ENCODE assay signal across 9 cellular contexts in genomic region chr10:46019541-46020343, GRCh38. TPM values are rescaled to one million over a fixed set of nuclear protein-coding genes. Genes with fewer than 3 reads are reported as not detected.
DNase-seq lines count a peak whose midpoint lies in the region; ATAC-seq, FAIRE-seq and TF ChIP-seq lines count a peak whose summit lies in the region.
"Had no signal": no experiment of that assay in that cellular context is flagged by ENCODE, and none has a peak within 500 bp of the region (broad histone marks: within the 10 kb centered on the region; RNA-seq: fewer than 3 reads in every experiment).

No MANE protein-coding gene starts in this region.

- no peaks in the 10 kb centered on the region for H3K27me3 ChIP-seq in hepatocyte

- H3K4me2 ChIP-seq in hepatocyte = peak overlapping the region; percentile 44

- POLR2A ChIA-PET in activated CD8-positive, alpha-beta T cell treated with anti-CD3 and anti-CD28 coated beads, Interleukin-2, amount 10 ng/mL, durations not matched to agents 7 days and 5 days (lab: Charles Lee) = interaction anchor here (1.5 kb wide), 2 partner anchors 10 to 18 kb away, joined by 3 to 4 read pairs; partner anchors contain the start of gene NCOA4

- H3K4me3 ChIP-seq in hepatocyte = no peak overlapping the region

- H3K27ac ChIP-seq in hepatocyte = peak overlapping the region; percentile 17

- no peak for FAIRE-seq in urothelium cell line (lab: Jason Lieb, UNC)

- no peaks in the 10 kb centered on the region for H3K36me3 ChIP-seq in hepatocyte (replicated peaks; ENCODE audit: insufficient read depth, low read depth)

- peak; percentile 26 for ATAC-seq in HG02798 (IDR thresholded peaks at IDR 0.05; ENCODE audit: poor library complexity, unreplicated experiment)
- no peak for ATAC-seq in activated CD8-positive, alpha-beta T cell treated with anti-CD3 and anti-CD28 coated beads, Interleukin-2, amount 10 ng/mL, durations not matched to agents 7 days and 5 days
- ATAC-seq in stimulated activated effector memory CD8-positive, alpha-beta T cell treated with anti-CD3 and anti-CD28 coated beads, Interleukin-12 subunit alpha, Interleukin-12 subunit beta, amount 100 ng/mL, for 72 hours = no peak
- ATAC-seq in HG02623 (IDR thresholded peaks at IDR 0.05; ENCODE audit: unreplicated experiment) = no peak
- no peak for ATAC-seq in HG03342 (IDR thresholded peaks at IDR 0.05; ENCODE audit: unreplicated experiment)

- peaks cover 92% of the 10 kb centered on the region for H4K20me1 ChIP-seq in hepatocyte (ENCODE audit: insufficient read depth, poor library complexity, severe bottlenecking)

- H3K36me3 Mint-ChIP-seq in activated CD8-positive, alpha-beta T cell treated with anti-CD3 and anti-CD28 coated beads, Interleukin-2, amount 10 ng/mL, durations not matched to agents 7 days and 5 days (ENCODE audit: low read depth) = peaks cover 28% of the 10 kb centered on the region
- peaks cover 40% of the 10 kb centered on the region for H3K36me3 Mint-ChIP-seq in stimulated activated effector memory CD8-positive, alpha-beta T cell treated with anti-CD3 and anti-CD28 coated beads, Interleukin-12 subunit alpha, Interleukin-12 subunit beta, amount 100 ng/mL, for 72 hours

- no peak for DNase-seq in activated CD8-positive, alpha-beta T cell treated with anti-CD3 and anti-CD28 coated beads, Interleukin-2, amount 10 ng/mL, durations not matched to agents 7 days and 5 days
- DNase-seq in hepatocyte (ENCODE audit: low spot score) = no peak
- DNase-seq in stimulated activated effector memory CD8-positive, alpha-beta T cell treated with anti-CD3 and anti-CD28 coated beads, Interleukin-12 subunit alpha, Interleukin-12 subunit beta, amount 100 ng/mL, for 72 hours (ENCODE audit: low spot score in 2 of 2) = no peak
- no peak for DNase-seq in NCI-H2107 (lab: John Stamatoyannopoulos, UW)
- no peak for DNase-seq in urothelium cell line (ENCODE audit: low spot score)

- peaks cover 58% of the 10 kb centered on the region for H3K4me1 Mint-ChIP-seq in activated CD8-positive, alpha-beta T cell treated with anti-CD3 and anti-CD28 coated beads, Interleukin-2, amount 10 ng/mL, durations not matched to agents 7 days and 5 days (ENCODE audit: low read depth)
- H3K4me1 Mint-ChIP-seq in stimulated activated effector memory CD8-positive, alpha-beta T cell treated with anti-CD3 and anti-CD28 coated beads, Interleukin-12 subunit alpha, Interleukin-12 subunit beta, amount 100 ng/mL, for 72 hours = peaks cover 58% of the 10 kb centered on the region

- H3K79me2 ChIP-seq in hepatocyte = peaks cover 95% of the 10 kb centered on the region

- WGBS in hepatocyte (ENCODE audit: low lambda C conversion rate, missing lambda C conversion rate) = 91% methylated on average over 7 of the region's 7 CpGs

- H3K9me3 Mint-ChIP-seq in activated CD8-positive, alpha-beta T cell treated with anti-CD3 and anti-CD28 coated beads, Interleukin-2, amount 10 ng/mL, durations not matched to agents 7 days and 5 days (ENCODE audit: insufficient read depth) = no peaks in the 10 kb centered on the region
- no peaks in the 10 kb centered on the region for H3K9me3 Mint-ChIP-seq in stimulated activated effector memory CD8-positive, alpha-beta T cell treated with anti-CD3 and anti-CD28 coated beads, Interleukin-12 subunit alpha, Interleukin-12 subunit beta, amount 100 ng/mL, for 72 hours

- no peaks in the 10 kb centered on the region for H3K27me3 Mint-ChIP-seq in activated CD8-positive, alpha-beta T cell treated with anti-CD3 and anti-CD28 coated beads, Interleukin-2, amount 10 ng/mL, durations not matched to agents 7 days and 5 days (ENCODE audit: low read depth)

- H3K4me3 Mint-ChIP-seq in activated CD8-positive, alpha-beta T cell treated with anti-CD3 and anti-CD28 coated beads, Interleukin-2, amount 10 ng/mL, durations not matched to agents 7 days and 5 days = no peak overlapping the region
- no peak overlapping the region for H3K4me3 Mint-ChIP-seq in stimulated activated effector memory CD8-positive, alpha-beta T cell treated with anti-CD3 and anti-CD28 coated beads, Interleukin-12 subunit alpha, Interleukin-12 subunit beta, amount 100 ng/mL, for 72 hours

- TF ChIP-seq CTCF in hepatocyte (IDR thresholded peaks at IDR 0.05; ENCODE audit: poor library complexity) = no peak

- H3K27ac Mint-ChIP-seq in activated CD8-positive, alpha-beta T cell treated with anti-CD3 and anti-CD28 coated beads, Interleukin-2, amount 10 ng/mL, durations not matched to agents 7 days and 5 days = peak overlapping the region; percentile 67
- H3K27ac Mint-ChIP-seq in stimulated activated effector memory CD8-positive, alpha-beta T cell treated with anti-CD3 and anti-CD28 coated beads, Interleukin-12 subunit alpha, Interleukin-12 subunit beta, amount 100 ng/mL, for 72 hours = peak overlapping the region; percentile 83

- H3K9me3 ChIP-seq in hepatocyte (ENCODE audit: low read depth) = no peaks in the 10 kb centered on the region

- H3K4me1 ChIP-seq in hepatocyte (ENCODE audit: insufficient read depth) = peaks cover 38% of the 10 kb centered on the region

- no peak overlapping the region for H2AFZ ChIP-seq in hepatocyte

- no peaks in the 10 kb centered on the region for H3K9me2 ChIP-seq in hepatocyte (replicated peaks; ENCODE audit: insufficient read depth)

- CTCF ChIA-PET in activated CD8-positive, alpha-beta T cell treated with anti-CD3 and anti-CD28 coated beads, Interleukin-2, amount 10 ng/mL, durations not matched to agents 7 days and 5 days (lab: Charles Lee) = interaction anchor here (1.2 to 7.2 kb wide), 2 partner anchors 9 to 769 kb away, joined by 3 to 52 read pairs; partner anchors contain the start of gene NCOA4

RNA-seq across cellular contexts. Expression of gene NCOA4, which starts 10.7 kb away (rescaled TPM):
- 100 to 1,000 TPM; 119 to 120 TPM for total RNA-seq in activated CD8-positive, alpha-beta T cell treated with anti-CD3 and anti-CD28 coated beads, Interleukin-2, amount 10 ng/mL, durations not matched to agents 7 days and 5 days
- 171 and 174 TPM in 2 replicates for total RNA-seq in hepatocyte
- polyA plus RNA-seq in hepatocyte = 66.9 and 81.8 TPM in 2 replicates

RNA-seq across cellular contexts. Expression of gene MSMB, which starts 26.3 kb away (rescaled TPM):
- total RNA-seq in activated CD8-positive, alpha-beta T cell treated with anti-CD3 and anti-CD28 coated beads, Interleukin-2, amount 10 ng/mL, durations not matched to agents 7 days and 5 days = not detected
- 2.2 and 2.7 TPM in 2 replicates for total RNA-seq in hepatocyte
- polyA plus RNA-seq in hepatocyte = 10.0 and 11.0 TPM in 2 replicates
- total RNA-seq: T-helper 2 cell treated with Interferon-gamma antibody and Interleukin-4, amounts not matched to agents 100 ng/mL and 5 ng/mL, for 36 hours had no signal

RNA-seq across cellular contexts. Expression of gene TIMM23, which starts 47.5 kb away (rescaled TPM):
- 10 to 100 TPM; 61.3 to 61.9 TPM for total RNA-seq in activated CD8-positive, alpha-beta T cell treated with anti-CD3 and anti-CD28 coated beads, Interleukin-2, amount 10 ng/mL, durations not matched to agents 7 days and 5 days
- total RNA-seq in hepatocyte = 76.4 and 80.7 TPM in 2 replicates
- polyA plus RNA-seq in hepatocyte = 122 and 144 TPM in 2 replicates
